ENCODE assay signal across 10 cellular contexts in genomic region chr20:57582432-57583288, GRCh38. TPM values are rescaled to one million over a fixed set of nuclear protein-coding genes. Genes with fewer than 3 reads are reported as not detected.
DNase-seq lines count a peak whose midpoint lies in the region; ATAC-seq and TF ChIP-seq lines count a peak whose summit lies in the region.
"Had no signal": no experiment of that assay in that cellular context is flagged by ENCODE, and none has a peak within 500 bp of the region (broad histone marks: within the 10 kb centered on the region; RNA-seq: fewer than 3 reads in every experiment).

No MANE protein-coding gene starts in this region.

- no peaks in the 10 kb centered on the region for H3K9me3 Mint-ChIP-seq in activated CD4-positive, alpha-beta T cell treated with anti-CD3 and anti-CD28 coated beads for 36 hours (ENCODE audit: low read depth)
- H3K9me3 Mint-ChIP-seq: central memory CD8-positive, alpha-beta T cell had no signal

- H3K36me3 Mint-ChIP-seq in activated CD4-positive, alpha-beta T cell treated with anti-CD3 and anti-CD28 coated beads for 36 hours (ENCODE audit: low read depth), result no peaks in the 10 kb centered on the region

- H3K4me3 Mint-ChIP-seq in activated CD4-positive, alpha-beta T cell treated with anti-CD3 and anti-CD28 coated beads for 36 hours, result no peak overlapping the region
- H3K4me3 Mint-ChIP-seq: central memory CD8-positive, alpha-beta T cell had no signal

- CTCF ChIA-PET in activated CD4-positive, alpha-beta T cell treated with anti-CD3 and anti-CD28 coated beads for 36 hours (lab: Charles Lee), result interaction anchor here (0.8 to 1.2 kb wide), 3 partner anchors 14 to 97 kb away, joined by 3 read pairs; no protein-coding TSS in a partner anchor

- TF ChIP-seq CTCF in GM10266 (IDR thresholded peaks at IDR 0.05; ENCODE audit: control insufficient read depth, insufficient read depth, low read depth, missing control alignments) (peak; percentile 40), foreskin fibroblast (IDR thresholded peaks at IDR 0.05; ENCODE audit: low read depth, low read length) (peak; percentile 24), retinal pigment epithelial cell (conservative IDR thresholded peaks at IDR 0.05; ENCODE audit: low read depth, low read length) (peak; percentile 56)

- H3K4me3 ChIP-seq in foreskin fibroblast (ENCODE audit: low read depth in 1 of 2, low read length in 2 of 2) (no peak overlapping the region), retinal pigment epithelial cell (ENCODE audit: low read length) (no peak overlapping the region)

- no peak for DNase-seq in GM10266 (ENCODE audit: extremely low spot score)
- DNase-seq in foreskin fibroblast, result no peak
- DNase-seq in retinal pigment epithelial cell (ENCODE audit: low read depth), result no peak
- DNase-seq in activated CD4-positive, alpha-beta T cell treated with anti-CD3 and anti-CD28 coated beads for 36 hours, result no peak
- no peak for DNase-seq in inferior parietal cortex (ENCODE audit: extremely low spot score)

- H3K27me3 Mint-ChIP-seq in activated CD4-positive, alpha-beta T cell treated with anti-CD3 and anti-CD28 coated beads for 36 hours, result peaks cover 49% of the 10 kb centered on the region

- H3K27ac Mint-ChIP-seq in activated CD4-positive, alpha-beta T cell treated with anti-CD3 and anti-CD28 coated beads for 36 hours, result no peak overlapping the region

- ATAC-seq in activated CD4-positive, alpha-beta T cell treated with anti-CD3 and anti-CD28 coated beads for 36 hours, result no peak
- ATAC-seq in GM18870 (IDR thresholded peaks at IDR 0.05; ENCODE audit: unreplicated experiment) (no peak), HG03457 (IDR thresholded peaks at IDR 0.05; ENCODE audit: unreplicated experiment) (no peak)

- POLR2A ChIA-PET in activated CD4-positive, alpha-beta T cell treated with anti-CD3 and anti-CD28 coated beads for 36 hours (lab: Charles Lee), result no interaction called here

- intact Hi-C loops in activated CD4-positive, alpha-beta T cell treated with anti-CD3 and anti-CD28 coated beads for 36 hours (cut with DNase I, micrococcal nuclease), result no loop called here

- H3K4me1 Mint-ChIP-seq in activated CD4-positive, alpha-beta T cell treated with anti-CD3 and anti-CD28 coated beads for 36 hours, result no peaks in the 10 kb centered on the region

TF ChIP-seq in PFSK-1, 5 proteins besides CTCF, POLR2A, EP300 and RAD21:
- TF ChIP-seq REST (IDR thresholded peaks at IDR 0.05; ENCODE audit: insufficient read depth in 1 of 2, low read depth in 2 of 2, low read length in 2 of 2), result no peak
- peak; percentile 59 for TF ChIP-seq FOXP2 (optimal IDR thresholded peaks at IDR 0.05; ENCODE audit: borderline replicate concordance, extremely low read depth, extremely low read length, insufficient read depth)
- no peak for TF ChIP-seq SIN3A (IDR thresholded peaks at IDR 0.05; ENCODE audit: borderline replicate concordance, insufficient read depth, low read length)
- no peak for TF ChIP-seq TAF1 (IDR thresholded peaks at IDR 0.05; ENCODE audit: borderline replicate concordance, insufficient read depth, low read length)
TF ChIP-seq in PFSK-1: peak in this region for 1.

RNA-seq across cellular contexts. Expression of gene PCK1, which starts 21.8 kb away (rescaled TPM):
- polyA plus RNA-seq in PFSK-1 (2012; ENCODE audit: insufficient read length, low read depth), result 16.3 TPM
- not detected for total RNA-seq in activated CD4-positive, alpha-beta T cell treated with anti-CD3 and anti-CD28 coated beads for 36 hours

RNA-seq across cellular contexts. Expression of gene ZBP1, which starts 37.6 kb away (rescaled TPM):
- not detected for polyA plus RNA-seq in PFSK-1 (2012; ENCODE audit: insufficient read length, low read depth)
- 1 to 10 TPM in 1 of 2 experiments, under 1 TPM in 1; 0.30 to 1.4 TPM for total RNA-seq in activated CD4-positive, alpha-beta T cell treated with anti-CD3 and anti-CD28 coated beads for 36 hours
- total RNA-seq: urinary bladder had no signal

RNA-seq across cellular contexts. Expression of gene CTCFL, which starts 57.7 kb away (rescaled TPM):
- polyA plus RNA-seq in PFSK-1 (2012; ENCODE audit: insufficient read length, low read depth), result not detected
- total RNA-seq in activated CD4-positive, alpha-beta T cell treated with anti-CD3 and anti-CD28 coated beads for 36 hours, result not detected
- total RNA-seq: urinary bladder had no signal
- polyA plus RNA-seq: urinary bladder had no signal
